Comparison of ENCODE assay signal across 19 cellular contexts in genomic region chr12:124693356-124693755, GRCh38.
A peak's percentile ranks its signal among the peaks of the same experiment; 100 is the strongest.
DNase-seq lines count a peak whose midpoint lies in the region; ATAC-seq and TF ChIP-seq lines count a peak whose summit lies in the region.
"Had no signal": no experiment of that assay in that cellular context is flagged by ENCODE, and none has a peak within 500 bp of the region (broad histone marks: within the 10 kb centered on the region; RNA-seq: fewer than 3 reads in every experiment).

No MANE protein-coding gene starts in this region.

- peaks cover 25% of the 10 kb centered on the region for H3K9me3 ChIP-seq in BLaER1
- no peaks in the 10 kb centered on the region for H3K9me3 ChIP-seq in HEK293 (ENCODE audit: control insufficient read depth, insufficient read depth, low read depth, low read length)
- peaks cover 14% of the 10 kb centered on the region for H3K9me3 ChIP-seq in mesenchymal stem cell (ENCODE audit: control insufficient read depth, low read length)

- H3K4me1 Mint-ChIP-seq in activated CD4-positive, alpha-beta memory T cell treated with anti-CD3 and anti-CD28 coated beads for 36 hours (ENCODE audit: low read depth) = peaks cover 9% of the 10 kb centered on the region
- H3K4me1 Mint-ChIP-seq in activated CD4-positive, alpha-beta memory T cell treated with anti-CD3 and anti-CD28 coated beads, Interleukin-2, amount 10 ng/mL, durations not matched to agents 7 days and 5 days = peaks cover 15% of the 10 kb centered on the region

- H3K14ac ChIP-seq in mesenchymal stem cell (ENCODE audit: low read length in 2 of 2) = no peak overlapping the region

- no peak overlapping the region for H2AFZ ChIP-seq in mesenchymal stem cell (ENCODE audit: low read depth, low read length)

- peaks cover 65% of the 10 kb centered on the region for H3K4me1 ChIP-seq in BLaER1
- H3K4me1 ChIP-seq in HEK293 (ENCODE audit: control insufficient read depth, insufficient read depth, low read length) = peaks cover 6% of the 10 kb centered on the region
- H3K4me1 ChIP-seq in mesenchymal stem cell (ENCODE audit: control insufficient read depth, insufficient read depth, low read depth, low read length) = peaks cover 18% of the 10 kb centered on the region
- H3K4me1 ChIP-seq: Caco-2 had no signal

- POLR2A ChIA-PET in activated CD4-positive, alpha-beta memory T cell treated with anti-CD3 and anti-CD28 coated beads for 36 hours (lab: Charles Lee) = interaction anchor here (0.6 kb wide), 1 partner anchor 47 kb away, joined by 3 read pairs; no protein-coding TSS in a partner anchor
- POLR2A ChIA-PET in activated CD4-positive, alpha-beta memory T cell treated with anti-CD3 and anti-CD28 coated beads, Interleukin-2, amount 10 ng/mL, durations not matched to agents 7 days and 5 days (lab: Charles Lee) = no interaction called here
- POLR2A ChIA-PET in HEK293 (lab: Yijun Ruan, JAX) = interaction anchor here (1.3 kb wide), 1 partner anchor 27 kb away, joined by 4 read pairs; no protein-coding TSS in a partner anchor

- no peak overlapping the region for H3K18ac ChIP-seq in mesenchymal stem cell (ENCODE audit: low read depth in 1 of 2, low read length in 2 of 2)

- H3K27ac Mint-ChIP-seq in activated CD4-positive, alpha-beta memory T cell treated with anti-CD3 and anti-CD28 coated beads for 36 hours = peak overlapping the region; percentile 34
- H3K27ac Mint-ChIP-seq in activated CD4-positive, alpha-beta memory T cell treated with anti-CD3 and anti-CD28 coated beads, Interleukin-2, amount 10 ng/mL, durations not matched to agents 7 days and 5 days = no peak overlapping the region
- H3K27ac Mint-ChIP-seq: B cell; CD4-positive, alpha-beta T cell; IgD-negative memory B cell had no signal

- H2BK120ac ChIP-seq in mesenchymal stem cell (ENCODE audit: low read depth, low read length) = no peak overlapping the region

- no peak overlapping the region for H3K4ac ChIP-seq in mesenchymal stem cell (ENCODE audit: low read depth in 1 of 2, low read length in 2 of 2)

- no peak overlapping the region for H4K91ac ChIP-seq in mesenchymal stem cell (ENCODE audit: low read length)

- H3K27ac ChIP-seq in BLaER1 = peak overlapping the region; percentile 16; the same call in 1 of the 2 replicates
- H3K27ac ChIP-seq in HEK293 (ENCODE audit: extremely low read depth, low read depth, low read length) = no peak overlapping the region
- H3K27ac ChIP-seq in mesenchymal stem cell (ENCODE audit: low read length, poor library complexity, severe bottlenecking) = no peak overlapping the region
- H3K27ac ChIP-seq: C4-2B had no signal

- no peak for ATAC-seq in HG03439 (IDR thresholded peaks at IDR 0.05; ENCODE audit: unreplicated experiment)
- ATAC-seq: HCT116, HepG2 had no signal

- intact Hi-C loops in activated CD4-positive, alpha-beta memory T cell treated with anti-CD3 and anti-CD28 coated beads for 36 hours (cut with micrococcal nuclease) = no loop called here

- no peak overlapping the region for H2AK5ac ChIP-seq in mesenchymal stem cell (ENCODE audit: low read length, severe bottlenecking)

- H3K4me3 ChIP-seq in BLaER1 (no peak overlapping the region), HEK293 (ENCODE audit: low read depth, low read length) (no peak overlapping the region), mesenchymal stem cell (ENCODE audit: insufficient read depth in 1 of 2, low read depth in 1 of 2, low read length in 2 of 2) (no peak overlapping the region)

- no peak overlapping the region for H3K9ac ChIP-seq in BLaER1
- H3K9ac ChIP-seq in mesenchymal stem cell (ENCODE audit: low read length) = no peak overlapping the region

- CTCF ChIA-PET in activated CD4-positive, alpha-beta memory T cell treated with anti-CD3 and anti-CD28 coated beads for 36 hours (lab: Charles Lee) = no interaction called here
- CTCF ChIA-PET in activated CD4-positive, alpha-beta memory T cell treated with anti-CD3 and anti-CD28 coated beads, Interleukin-2, amount 10 ng/mL, durations not matched to agents 7 days and 5 days (lab: Charles Lee) = no interaction called here
- CTCF ChIA-PET in HEK293 (lab: Yijun Ruan, JAX) = interaction anchor here (0.6 to 1.4 kb wide), 6 partner anchors 8 to 1138 kb away, joined by 3 to 4 read pairs (median 3); no protein-coding TSS in a partner anchor

- peaks cover 2% of the 10 kb centered on the region for H3K27me3 Mint-ChIP-seq in activated CD4-positive, alpha-beta memory T cell treated with anti-CD3 and anti-CD28 coated beads for 36 hours
- peaks cover 24% of the 10 kb centered on the region for H3K27me3 Mint-ChIP-seq in activated CD4-positive, alpha-beta memory T cell treated with anti-CD3 and anti-CD28 coated beads, Interleukin-2, amount 10 ng/mL, durations not matched to agents 7 days and 5 days
- H3K27me3 Mint-ChIP-seq: CD4-positive, alpha-beta T cell had no signal

- no peak overlapping the region for H3K23ac ChIP-seq in mesenchymal stem cell (ENCODE audit: low read length in 2 of 2)

- no peak overlapping the region for H2BK5ac ChIP-seq in mesenchymal stem cell (ENCODE audit: low read depth, low read length, poor library complexity, severe bottlenecking)

- H3K9me3 Mint-ChIP-seq in activated CD4-positive, alpha-beta memory T cell treated with anti-CD3 and anti-CD28 coated beads for 36 hours = peaks cover 23% of the 10 kb centered on the region
- H3K9me3 Mint-ChIP-seq in activated CD4-positive, alpha-beta memory T cell treated with anti-CD3 and anti-CD28 coated beads, Interleukin-2, amount 10 ng/mL, durations not matched to agents 7 days and 5 days = peaks cover 4% of the 10 kb centered on the region
- H3K9me3 Mint-ChIP-seq: CD4-positive, alpha-beta T cell had no signal

- H4K8ac ChIP-seq in mesenchymal stem cell (ENCODE audit: low read length) = no peak overlapping the region

- DNase-seq in activated CD4-positive, alpha-beta memory T cell treated with anti-CD3 and anti-CD28 coated beads for 36 hours = no peak
- DNase-seq in activated CD4-positive, alpha-beta memory T cell treated with anti-CD3 and anti-CD28 coated beads, Interleukin-2, amount 10 ng/mL, durations not matched to agents 7 days and 5 days = no peak
- DNase-seq in mesenchymal stem cell = no peak
- DNase-seq in activated naive CD4-positive, alpha-beta T cell treated with Interleukin-2 at 50 U/mL for 16 hours = no peak
- DNase-seq: Caco-2; CD4-positive, alpha-beta T cell; DMS153; DMS79; GDM1; GOT3; H7 had no signal

- no peak overlapping the region for H3K4me3 Mint-ChIP-seq in activated CD4-positive, alpha-beta memory T cell treated with anti-CD3 and anti-CD28 coated beads for 36 hours
- no peak overlapping the region for H3K4me3 Mint-ChIP-seq in activated CD4-positive, alpha-beta memory T cell treated with anti-CD3 and anti-CD28 coated beads, Interleukin-2, amount 10 ng/mL, durations not matched to agents 7 days and 5 days
- H3K4me3 Mint-ChIP-seq: B cell; CD4-positive, alpha-beta T cell; IgD-negative memory B cell had no signal

- H3K36me3 ChIP-seq in BLaER1 (no peaks in the 10 kb centered on the region), HEK293 (ENCODE audit: control insufficient read depth in 2 of 2, insufficient read depth in 1 of 2, low read length in 2 of 2) (no peaks in the 10 kb centered on the region), mesenchymal stem cell (ENCODE audit: control insufficient read depth in 1 of 2, insufficient read depth in 2 of 2, low read depth in 1 of 2, low read length in 2 of 2) (no peaks in the 10 kb centered on the region)

- WGBS in mesenchymal stem cell = 77% methylated on average over 6 of the region's 6 CpGs

- peak overlapping the region; percentile 27 for H2BK15ac ChIP-seq in mesenchymal stem cell (ENCODE audit: low read depth, poor library complexity, severe bottlenecking)

- peaks cover 5% of the 10 kb centered on the region for H3K36me3 Mint-ChIP-seq in activated CD4-positive, alpha-beta memory T cell treated with anti-CD3 and anti-CD28 coated beads for 36 hours
- H3K36me3 Mint-ChIP-seq in activated CD4-positive, alpha-beta memory T cell treated with anti-CD3 and anti-CD28 coated beads, Interleukin-2, amount 10 ng/mL, durations not matched to agents 7 days and 5 days (ENCODE audit: low read depth) = peaks cover 2% of the 10 kb centered on the region

- H4K20me1 ChIP-seq in BLaER1 = no peaks in the 10 kb centered on the region

- TF ChIP-seq CTCF in HEK293 (tag by site-specific recombination; IDR thresholded peaks at IDR 0.05) = no peak

- H3K4me2 ChIP-seq in BLaER1 (peak overlapping the region; percentile 86), mesenchymal stem cell (ENCODE audit: low read length, poor library complexity, severe bottlenecking) (no peak overlapping the region)

- H3K79me1 ChIP-seq in mesenchymal stem cell (replicated peaks; ENCODE audit: low read length, poor library complexity, severe bottlenecking) = no peaks in the 10 kb centered on the region

- H2BK12ac ChIP-seq in mesenchymal stem cell (ENCODE audit: low read length in 2 of 2) = no peak overlapping the region

- no peaks in the 10 kb centered on the region for H3K27me3 ChIP-seq in BLaER1
- H3K27me3 ChIP-seq in mesenchymal stem cell (ENCODE audit: control insufficient read depth in 1 of 2, insufficient read depth in 1 of 2, low read length in 2 of 2) = no peaks in the 10 kb centered on the region

TF ChIP-seq in HEK293, 187 proteins besides CTCF, POLR2A, EP300 and RAD21:
- no peak for TF ChIP-seq ZNF18 (tag by site-specific recombination; IDR thresholded peaks at IDR 0.05)
- no peak for TF ChIP-seq ZNF837 (tag by site-specific recombination; IDR thresholded peaks at IDR 0.05)
- no peak for TF ChIP-seq ZNF133 (tag by site-specific recombination; IDR thresholded peaks at IDR 0.05)
- no peak for TF ChIP-seq ZNF423 (tag by site-specific recombination; IDR thresholded peaks at IDR 0.05)
- 0 out of 2 replicates have a peak, but pooled peaks have one; percentile 30 for TF ChIP-seq ZNF121 (tag by site-specific recombination; IDR thresholded peaks at IDR 0.05)
